In genomic region chr12:27330846-27331245, GRCh38 we compare ENCODE assay signal across 10 cellular contexts. TPM values are rescaled to one million over a fixed set of nuclear protein-coding genes. Genes with fewer than 3 reads are reported as not detected.
DNase-seq lines count a peak whose midpoint lies in the region; ATAC-seq and TF ChIP-seq lines count a peak whose summit lies in the region.
"Had no signal": no experiment of that assay in that cellular context is flagged by ENCODE, and none has a peak within 500 bp of the region (broad histone marks: within the 10 kb centered on the region; RNA-seq: fewer than 3 reads in every experiment).

No MANE protein-coding gene starts in this region.

- no peak for TF ChIP-seq POLR2A in suprapubic skin (IDR thresholded peaks at IDR 0.05)

- CTCF ChIA-PET in activated CD4-positive, alpha-beta T cell treated with anti-CD3 and anti-CD28 coated beads, Interleukin-2, amount 10 ng/mL, durations not matched to agents 7 days and 5 days (lab: Charles Lee) = interaction anchor here (1.2 to 2.7 kb wide), 2 partner anchors 16 to 25 kb away, joined by 6 to 10 read pairs; no protein-coding TSS in a partner anchor
- CTCF ChIA-PET in activated CD8-positive, alpha-beta T cell treated with anti-CD3 and anti-CD28 coated beads for 36 hours (lab: Charles Lee) = interaction anchor here (0.8 to 1.9 kb wide), 4 partner anchors 14 to 374 kb away, joined by 3 to 6 read pairs (median 4); no protein-coding TSS in a partner anchor
- CTCF ChIA-PET in CD8-positive, alpha-beta T cell (lab: Charles Lee) = interaction anchor here (0.8 to 1.0 kb wide), 2 partner anchors 24 to 26 kb away, joined by 3 read pairs; no protein-coding TSS in a partner anchor

- H3K27ac ChIP-seq in suprapubic skin = no peak overlapping the region
- no peak overlapping the region for H3K27ac ChIP-seq in CD8-positive, alpha-beta T cell (ENCODE audit: low read depth, low read length)

- WGBS in suprapubic skin = 78% methylated on average over 1 of the region's 1 CpG

- POLR2A ChIA-PET in activated CD4-positive, alpha-beta T cell treated with anti-CD3 and anti-CD28 coated beads, Interleukin-2, amount 10 ng/mL, durations not matched to agents 7 days and 5 days (lab: Charles Lee) = no interaction called here
- POLR2A ChIA-PET in activated CD8-positive, alpha-beta T cell treated with anti-CD3 and anti-CD28 coated beads for 36 hours (lab: Charles Lee) = interaction anchor here (0.6 to 1.6 kb wide), 2 partner anchors 53 to 419 kb away, joined by 4 read pairs; no protein-coding TSS in a partner anchor
- POLR2A ChIA-PET in CD8-positive, alpha-beta T cell (lab: Charles Lee) = no interaction called here

- peak overlapping the region; percentile 38 for H3K27ac Mint-ChIP-seq in activated CD4-positive, alpha-beta T cell treated with anti-CD3 and anti-CD28 coated beads, Interleukin-2, amount 10 ng/mL, durations not matched to agents 7 days and 5 days
- H3K27ac Mint-ChIP-seq in activated CD8-positive, alpha-beta T cell treated with anti-CD3 and anti-CD28 coated beads for 36 hours = peak overlapping the region; percentile 25
- H3K27ac Mint-ChIP-seq in stimulated activated effector memory CD8-positive, alpha-beta T cell treated with anti-CD3 and anti-CD28 coated beads, Interleukin-12 subunit alpha, Interleukin-12 subunit beta, amount 100 ng/mL, for 72 hours = peak overlapping the region; percentile 63
- no peak overlapping the region for H3K27ac Mint-ChIP-seq in CD8-positive, alpha-beta T cell

- peaks cover 26% of the 10 kb centered on the region for H3K4me1 ChIP-seq in suprapubic skin
- H3K4me1 ChIP-seq in CD8-positive, alpha-beta T cell (ENCODE audit: insufficient read depth, low read length) = peaks cover 11% of the 10 kb centered on the region

- DNase-seq in activated CD4-positive, alpha-beta T cell treated with anti-CD3 and anti-CD28 coated beads, Interleukin-2, amount 10 ng/mL, durations not matched to agents 7 days and 5 days = no peak
- no peak for DNase-seq in activated CD4-positive, alpha-beta T cell treated with anti-CD3 and anti-CD28 coated beads for 1 hour
- no peak for DNase-seq in activated CD8-positive, alpha-beta T cell treated with anti-CD3 and anti-CD28 coated beads for 36 hours
- peak; percentile 47 for DNase-seq in fibroblast of the aortic adventitia (ENCODE audit: low read depth)
- DNase-seq in stimulated activated effector memory CD8-positive, alpha-beta T cell treated with anti-CD3 and anti-CD28 coated beads, Interleukin-12 subunit alpha, Interleukin-12 subunit beta, amount 100 ng/mL, for 72 hours (ENCODE audit: low spot score in 2 of 2) = no peak
- DNase-seq in suprapubic skin (ENCODE audit: low spot score in 2 of 2) = no peak
- DNase-seq in CD8-positive, alpha-beta T cell = no peak
- DNase-seq in stimulated activated CD4-positive, alpha-beta T cell treated with anti-CD3 and anti-CD28 coated beads, Interleukin-4, amount 100 ng/mL, for 4 hours = no peak
- DNase-seq: mucosa of descending colon, NCI-H2081 treated with DMSO at 0.1 percent for 48 hours had no signal

- no peak for TF ChIP-seq CTCF in activated CD8-positive, alpha-beta T cell treated with anti-CD3 and anti-CD28 coated beads for 36 hours (IDR thresholded peaks at IDR 0.05)
- no peak for TF ChIP-seq CTCF in fibroblast of the aortic adventitia (IDR thresholded peaks at IDR 0.05; ENCODE audit: insufficient read depth, low read length)
- TF ChIP-seq CTCF in suprapubic skin (IDR thresholded peaks at IDR 0.05) = no peak
- TF ChIP-seq CTCF in CD8-positive, alpha-beta T cell (IDR thresholded peaks at IDR 0.05) = no peak

- no peaks in the 10 kb centered on the region for H3K36me3 ChIP-seq in suprapubic skin
- no peaks in the 10 kb centered on the region for H3K36me3 ChIP-seq in CD8-positive, alpha-beta T cell (ENCODE audit: insufficient read depth, low read length)

- H3K27me3 Mint-ChIP-seq in activated CD4-positive, alpha-beta T cell treated with anti-CD3 and anti-CD28 coated beads, Interleukin-2, amount 10 ng/mL, durations not matched to agents 7 days and 5 days = peaks cover 12% of the 10 kb centered on the region
- H3K27me3 Mint-ChIP-seq in activated CD8-positive, alpha-beta T cell treated with anti-CD3 and anti-CD28 coated beads for 36 hours = peaks cover 29% of the 10 kb centered on the region
- H3K27me3 Mint-ChIP-seq in CD8-positive, alpha-beta T cell (ENCODE audit: low read depth) = peaks cover 29% of the 10 kb centered on the region

- H3K27me3 ChIP-seq in suprapubic skin = no peaks in the 10 kb centered on the region
- peaks cover 5% of the 10 kb centered on the region for H3K27me3 ChIP-seq in CD8-positive, alpha-beta T cell (ENCODE audit: insufficient read depth, low read length)

- H3K9me3 ChIP-seq in suprapubic skin = no peaks in the 10 kb centered on the region
- no peaks in the 10 kb centered on the region for H3K9me3 ChIP-seq in CD8-positive, alpha-beta T cell (ENCODE audit: low read length)
- H3K9me3 ChIP-seq: mucosa of descending colon had no signal

- no peak for TF ChIP-seq EP300 in suprapubic skin (IDR thresholded peaks at IDR 0.05)

- no peak for ATAC-seq in activated CD8-positive, alpha-beta T cell treated with anti-CD3 and anti-CD28 coated beads for 36 hours
- ATAC-seq in stimulated activated effector memory CD8-positive, alpha-beta T cell treated with anti-CD3 and anti-CD28 coated beads, Interleukin-12 subunit alpha, Interleukin-12 subunit beta, amount 100 ng/mL, for 72 hours = no peak
- no peak for ATAC-seq in CD8-positive, alpha-beta T cell

- peak overlapping the region; percentile 49 for H3K4me3 ChIP-seq in fibroblast of the aortic adventitia (ENCODE audit: low read depth, low read length)
- no peak overlapping the region for H3K4me3 ChIP-seq in suprapubic skin
- no peak overlapping the region for H3K4me3 ChIP-seq in CD8-positive, alpha-beta T cell (ENCODE audit: low read depth, low read length)
- H3K4me3 ChIP-seq: mucosa of descending colon had no signal

- H3K4me3 Mint-ChIP-seq in activated CD4-positive, alpha-beta T cell treated with anti-CD3 and anti-CD28 coated beads, Interleukin-2, amount 10 ng/mL, durations not matched to agents 7 days and 5 days = no peak overlapping the region
- H3K4me3 Mint-ChIP-seq in activated CD8-positive, alpha-beta T cell treated with anti-CD3 and anti-CD28 coated beads for 36 hours = peak overlapping the region; percentile 85
- no peak overlapping the region for H3K4me3 Mint-ChIP-seq in stimulated activated effector memory CD8-positive, alpha-beta T cell treated with anti-CD3 and anti-CD28 coated beads, Interleukin-12 subunit alpha, Interleukin-12 subunit beta, amount 100 ng/mL, for 72 hours
- no peak overlapping the region for H3K4me3 Mint-ChIP-seq in CD8-positive, alpha-beta T cell

- intact Hi-C loops in activated CD8-positive, alpha-beta T cell treated with anti-CD3 and anti-CD28 coated beads for 36 hours (cut with micrococcal nuclease) = loop anchor here (5.0 kb wide), 1 partner anchor 311 kb away; no protein-coding TSS in a partner anchor
- intact Hi-C loops in CD8-positive, alpha-beta T cell (cut with DNase I, micrococcal nuclease) = no loop called here

- H3K36me3 Mint-ChIP-seq in activated CD4-positive, alpha-beta T cell treated with anti-CD3 and anti-CD28 coated beads, Interleukin-2, amount 10 ng/mL, durations not matched to agents 7 days and 5 days (ENCODE audit: low read depth) = peaks cover 6% of the 10 kb centered on the region
- H3K36me3 Mint-ChIP-seq in activated CD8-positive, alpha-beta T cell treated with anti-CD3 and anti-CD28 coated beads for 36 hours (ENCODE audit: low read depth) = peaks cover 15% of the 10 kb centered on the region
- no peaks in the 10 kb centered on the region for H3K36me3 Mint-ChIP-seq in stimulated activated effector memory CD8-positive, alpha-beta T cell treated with anti-CD3 and anti-CD28 coated beads, Interleukin-12 subunit alpha, Interleukin-12 subunit beta, amount 100 ng/mL, for 72 hours
- peaks cover 10% of the 10 kb centered on the region for H3K36me3 Mint-ChIP-seq in CD8-positive, alpha-beta T cell

- peaks cover 37% of the 10 kb centered on the region for H3K4me1 Mint-ChIP-seq in activated CD4-positive, alpha-beta T cell treated with anti-CD3 and anti-CD28 coated beads, Interleukin-2, amount 10 ng/mL, durations not matched to agents 7 days and 5 days
- peaks cover 36% of the 10 kb centered on the region for H3K4me1 Mint-ChIP-seq in activated CD8-positive, alpha-beta T cell treated with anti-CD3 and anti-CD28 coated beads for 36 hours (ENCODE audit: low read depth)
- peaks cover 51% of the 10 kb centered on the region for H3K4me1 Mint-ChIP-seq in stimulated activated effector memory CD8-positive, alpha-beta T cell treated with anti-CD3 and anti-CD28 coated beads, Interleukin-12 subunit alpha, Interleukin-12 subunit beta, amount 100 ng/mL, for 72 hours
- peaks cover 14% of the 10 kb centered on the region for H3K4me1 Mint-ChIP-seq in CD8-positive, alpha-beta T cell (ENCODE audit: low read depth)

- no peaks in the 10 kb centered on the region for H3K9me3 Mint-ChIP-seq in activated CD4-positive, alpha-beta T cell treated with anti-CD3 and anti-CD28 coated beads, Interleukin-2, amount 10 ng/mL, durations not matched to agents 7 days and 5 days
- H3K9me3 Mint-ChIP-seq in activated CD8-positive, alpha-beta T cell treated with anti-CD3 and anti-CD28 coated beads for 36 hours = no peaks in the 10 kb centered on the region
- no peaks in the 10 kb centered on the region for H3K9me3 Mint-ChIP-seq in stimulated activated effector memory CD8-positive, alpha-beta T cell treated with anti-CD3 and anti-CD28 coated beads, Interleukin-12 subunit alpha, Interleukin-12 subunit beta, amount 100 ng/mL, for 72 hours
- H3K9me3 Mint-ChIP-seq in CD8-positive, alpha-beta T cell = no peaks in the 10 kb centered on the region

RNA-seq across cellular contexts. Expression of gene BMAL2, which starts 1.8 kb away (rescaled TPM):
- 10 to 100 TPM; 17.3 to 18.0 TPM for total RNA-seq in activated CD4-positive, alpha-beta T cell treated with anti-CD3 and anti-CD28 coated beads, Interleukin-2, amount 10 ng/mL, durations not matched to agents 7 days and 5 days
- total RNA-seq in activated CD8-positive, alpha-beta T cell treated with anti-CD3 and anti-CD28 coated beads for 36 hours = 1 to 10 TPM; 7.5 to 9.7 TPM
- total RNA-seq in fibroblast of the aortic adventitia (ENCODE audit: low replicate concordance) = 2.8 and 44.5 TPM in 2 replicates
- 10 to 100 TPM in 2 of 4 donors, 1 to 10 TPM in 2; 7.6 to 16.6 (median 10.5) TPM for total RNA-seq in suprapubic skin
- total RNA-seq in CD8-positive, alpha-beta T cell = not detected
